ENCODE assay signal across 7 cellular contexts in genomic region chr12:105723534-105723933, GRCh38.
"Had no signal": no experiment of that assay in that cellular context is flagged by ENCODE, and none has a peak within 500 bp of the region (broad histone marks: within the 10 kb centered on the region; RNA-seq: fewer than 3 reads in every experiment).

No MANE protein-coding gene starts in this region.

- ATAC-seq: GM23338 had no signal

- H3K4me3 ChIP-seq: GM23338 had no signal

- DNase-seq: H9, HCEC 1CT, KG1 had no signal

- FAIRE-seq: H1, H54 had no signal

- H3K4me2 ChIP-seq: GM23338 had no signal

- H2AFZ ChIP-seq: GM23338 had no signal

- H3K27ac ChIP-seq: HL-60 had no signal
